In genomic region chr3:4119119-4119518, GRCh38 we compare ENCODE assay signal across 24 cellular contexts.
"Had no signal": no experiment of that assay in that cellular context is flagged by ENCODE, and none has a peak within 500 bp of the region (broad histone marks: within the 10 kb centered on the region; RNA-seq: fewer than 3 reads in every experiment).

No MANE protein-coding gene starts in this region.

- H3K4me1 ChIP-seq: pancreas, psoas muscle, right lobe of liver, sigmoid colon, stomach, thyroid gland, tibial nerve, upper lobe of right lung, uterus had no signal

- H3K36me3 ChIP-seq: neutrophil, pancreas, right lobe of liver, sigmoid colon, stomach, thoracic aorta, thyroid gland, tibial nerve, upper lobe of right lung, uterus had no signal

- H3K9me3 ChIP-seq: neutrophil, pancreas, psoas muscle, right lobe of liver, sigmoid colon, stomach, thoracic aorta, thyroid gland, tibial nerve, upper lobe of right lung, uterus had no signal

- H3K27ac ChIP-seq: neutrophil, pancreas, psoas muscle, right lobe of liver, sigmoid colon, stomach, thoracic aorta, thyroid gland, tibial nerve, upper lobe of right lung, uterus had no signal

- H3K27me3 ChIP-seq: neutrophil, pancreas, right lobe of liver, sigmoid colon, stomach, thyroid gland, tibial nerve, upper lobe of right lung, uterus had no signal

- H3K4me3 ChIP-seq: pancreas, psoas muscle, right lobe of liver, sigmoid colon, stomach, thoracic aorta, thyroid gland, tibial nerve, upper lobe of right lung, uterus had no signal

- DNase-seq: naive thymus-derived CD8-positive, alpha-beta T cell; nephron progenitor cell; nucleus accumbens; pancreas; psoas muscle; right cardiac atrium; right lobe of liver; sigmoid colon; small intestine; stimulated activated CD4-positive, alpha-beta T cell treated with anti-CD3 and anti-CD28 coated beads, Interleukin-15, amount 100 ng/mL, for 24 hours; stimulated activated CD4-positive, alpha-beta T cell treated with anti-CD3 and anti-CD28 coated beads, Interleukin-2, amount 100 ng/mL, for 24 hours; stimulated activated CD4-positive, alpha-beta T cell treated with anti-CD3 and anti-CD28 coated beads, Interleukin-2, amount 100 ng/mL, for 48 hours; stimulated activated CD4-positive, alpha-beta T cell treated with anti-CD3 and anti-CD28 coated beads, Interleukin-4, amount 100 ng/mL, for 24 hours; stimulated activated naive B cell treated with anti-CD40 and anti-IgM and Interleukin-4, amounts not matched to agents 10 μg/mL and 1 μg/mL and 100 μg/mL, for 72 hours; stimulated activated naive CD4-positive, alpha-beta T cell treated with Interleukin-2 at 50 U/mL for 16 hours; stomach; thyroid gland; upper lobe of right lung; uterus had no signal

- ATAC-seq: naive thymus-derived CD8-positive, alpha-beta T cell; natural killer cell treated with Interleukin-12 subunit alpha and Interleukin-12 subunit beta and Interleukin-15 and Interleukin-18, amount 100 ng/mL, for 72 hours; pancreas; psoas muscle; right cardiac atrium; right lobe of liver; stimulated activated effector memory CD8-positive, alpha-beta T cell treated with anti-CD3 and anti-CD28 coated beads, Interleukin-12 subunit alpha, Interleukin-12 subunit beta, amount 100 ng/mL, for 72 hours; stimulated activated naive B cell treated with anti-CD40 and anti-IgM and Interleukin-4, amounts not matched to agents 10 μg/mL and 1 μg/mL and 100 μg/mL, for 72 hours; upper lobe of right lung had no signal
